In the genomic region with DNA sequence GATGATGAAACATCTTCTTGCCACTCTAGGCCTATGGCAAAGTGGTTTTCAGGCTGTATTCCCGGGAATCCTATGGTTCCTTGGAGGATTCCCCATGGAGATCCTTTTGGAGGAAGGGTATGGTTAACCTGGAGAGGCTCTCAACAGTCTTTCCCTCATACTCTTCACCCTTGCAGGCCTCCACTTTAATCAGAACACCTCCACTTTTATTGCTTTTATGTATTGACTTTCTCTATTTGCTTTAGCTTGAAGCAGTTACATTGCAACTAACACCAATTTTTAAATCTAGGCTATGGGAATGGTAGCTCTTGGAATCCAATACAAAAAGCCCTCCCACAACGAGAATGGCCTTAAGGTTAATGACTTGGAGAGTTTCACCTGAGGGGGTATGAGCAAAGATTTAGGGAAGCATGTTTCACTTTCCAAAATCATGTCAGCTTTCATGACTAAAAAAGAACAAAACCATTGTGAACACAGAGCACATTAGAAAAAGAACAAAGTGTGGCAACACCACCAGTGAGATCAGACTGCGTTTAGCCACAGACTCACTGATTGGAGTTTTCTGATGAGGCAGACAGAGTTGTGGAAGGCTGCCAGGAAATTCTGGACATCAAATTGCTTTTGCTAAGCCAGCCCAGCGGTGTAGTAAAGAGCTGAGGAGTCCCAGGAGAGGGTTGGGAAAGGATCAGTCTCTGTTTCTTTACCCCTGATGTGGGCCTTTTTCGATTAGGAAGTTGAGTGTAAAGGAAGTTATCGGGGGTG, we compare ENCODE assay signal across 11 cellular contexts.
DNase-seq lines count a peak whose midpoint lies in the region; ATAC-seq, FAIRE-seq and TF ChIP-seq lines count a peak whose summit lies in the region.
"Had no signal": no experiment of that assay in that cellular context is flagged by ENCODE, and none has a peak within 500 bp of the region (broad histone marks: within the 10 kb centered on the region; RNA-seq: fewer than 3 reads in every experiment).

No MANE protein-coding gene starts in this region.

- no peak for ATAC-seq in GM18498 (IDR thresholded peaks at IDR 0.05; ENCODE audit: unreplicated experiment)
- ATAC-seq in HG03280 (IDR thresholded peaks at IDR 0.05; ENCODE audit: unreplicated experiment), result no peak
- ATAC-seq: GM12878 had no signal

- BruUV-seq in mammary epithelial cell (replicated peaks; lab: Mats Ljungman, UMichigan), result no TSS peak

- DNase-seq in NCI-H510A treated with DMSO at 0.1 percent for 48 hours (lab: John Stamatoyannopoulos, UW) (peak; percentile 15), NCI-H510A (lab: John Stamatoyannopoulos, UW) (no peak), mammary epithelial cell (peak; percentile 91), iris pigment epithelial cell (ENCODE audit: low read depth) (peak; percentile 89), tibial nerve (ENCODE audit: low spot score in 2 of 2) (peak; percentile 25 to 86), D721Med (ENCODE audit: insufficient read length, low spot score) (no peak)
- DNase-seq: activated CD4-positive, alpha-beta T cell treated with anti-CD3 and anti-CD28 coated beads for 4 hours; stimulated activated CD4-positive, alpha-beta T cell treated with anti-CD3 and anti-CD28 coated beads, Interleukin-12 subunit alpha, Interleukin-12 subunit beta, amount 100 ng/mL, for 4 hours had no signal

- no peak overlapping the region for H3K4me2 ChIP-seq in mammary epithelial cell (ENCODE audit: insufficient read depth, low read depth, low read length)

- H3K4me3 ChIP-seq in mammary epithelial cell (replicated peaks in 1 of 3; ENCODE audit: insufficient read depth in 1 of 3, low read depth in 2 of 3, low read length in 3 of 3) (no peak overlapping the region), tibial nerve (no peak overlapping the region)
- H3K4me3 ChIP-seq: GM12878 had no signal

- H3K9ac ChIP-seq in mammary epithelial cell (ENCODE audit: insufficient read depth, low read length), result no peak overlapping the region

- intact Hi-C loops in mammary epithelial cell (cut with micrococcal nuclease), result no loop called here

- no peak overlapping the region for H3K27ac ChIP-seq in mammary epithelial cell (ENCODE audit: insufficient read depth, low read depth, low read length)
- H3K27ac ChIP-seq in tibial nerve, result peak overlapping the region in 2 of 4 donors; percentile 70 to 81

- peak in 1 of 2 donors; percentile 80 for TF ChIP-seq EP300 in tibial nerve (IDR thresholded peaks at IDR 0.05)

- no peak for FAIRE-seq in D721Med (lab: Jason Lieb, UNC)
- FAIRE-seq: GM12878 had no signal

- no peak overlapping the region for H2AFZ ChIP-seq in mammary epithelial cell (ENCODE audit: low read depth, low read length)

- TF ChIP-seq POLR2A in tibial nerve (IDR thresholded peaks at IDR 0.05), result no peak

- TF ChIP-seq CTCF in mammary epithelial cell (conservative IDR thresholded peaks at IDR 0.05 in 1 of 2, IDR thresholded peaks at IDR 0.05 in 1 of 2; ENCODE audit: extremely low read depth in 1 of 2, insufficient read depth in 1 of 2, low read depth in 1 of 2, low read length in 2 of 2) (no peak), tibial nerve (IDR thresholded peaks at IDR 0.05) (no peak), D721Med (IDR thresholded peaks at IDR 0.05; ENCODE audit: insufficient read depth, missing control alignments) (no peak)

- no peaks in the 10 kb centered on the region for H3K79me2 ChIP-seq in mammary epithelial cell (ENCODE audit: insufficient read depth, low read length)

- H3K27me3 ChIP-seq in mammary epithelial cell (ENCODE audit: insufficient read depth, low read length) (no peaks in the 10 kb centered on the region), tibial nerve (no peaks in the 10 kb centered on the region)

- no peaks in the 10 kb centered on the region for H3K4me1 ChIP-seq in mammary epithelial cell (ENCODE audit: insufficient read depth, low read length)
- H3K4me1 ChIP-seq in tibial nerve, result peaks cover 0 to 18% (median 8%) of the 10 kb centered on the region in 4 donors

- CTCF ChIA-PET in mammary epithelial cell (lab: Charles Lee; ENCODE audit: low non-redundant PET), result no interaction called here

- H4K20me1 ChIP-seq in mammary epithelial cell (ENCODE audit: insufficient read depth, low read length), result no peaks in the 10 kb centered on the region

- WGBS in mammary epithelial cell (ENCODE audit: low coverage, missing lambda C conversion rate), result 65% methylated on average over 6 of the region's 6 CpGs
- whole genome bisulfite sequencing in tibial nerve, 2 donors, result 52 to 60% methylated on average over 6 of the region's 6 CpGs

- dilution Hi-C loops in mammary epithelial cell (cut with HindIII; ENCODE audit: low sequenced_read_pairs), result no loop called here

- H3K9me3 ChIP-seq in mammary epithelial cell (replicated peaks; ENCODE audit: insufficient read depth, low read length) (no peaks in the 10 kb centered on the region), tibial nerve (no peaks in the 10 kb centered on the region)

- in situ Hi-C loops in mammary epithelial cell (cut with MboI; ENCODE audit: low sequenced_read_pairs in 2 of 2), result loop anchor here in 1 of 2 donors (10.0 kb wide), 1 partner anchor 310 kb away; no protein-coding TSS in a partner anchor

- H3K36me3 ChIP-seq in mammary epithelial cell (ENCODE audit: insufficient read depth, low read length), result no peaks in the 10 kb centered on the region
- no peaks in the 10 kb centered on the region for H3K36me3 ChIP-seq in tibial nerve

Comparison
In these comparisons a context has a peak if more than half of its experiments do, and no peak if none do; other contexts are left out.
1. DNase-seq: peak in NCI-H510A treated with DMSO at 0.1 percent for 48 hours (single experiment), mammary epithelial cell (single experiment), iris pigment epithelial cell (single experiment) and tibial nerve (2 of 2); none in NCI-H510A (single experiment) and D721Med (single experiment).